ENCODE assay signal across 20 cellular contexts in the genomic region with DNA sequence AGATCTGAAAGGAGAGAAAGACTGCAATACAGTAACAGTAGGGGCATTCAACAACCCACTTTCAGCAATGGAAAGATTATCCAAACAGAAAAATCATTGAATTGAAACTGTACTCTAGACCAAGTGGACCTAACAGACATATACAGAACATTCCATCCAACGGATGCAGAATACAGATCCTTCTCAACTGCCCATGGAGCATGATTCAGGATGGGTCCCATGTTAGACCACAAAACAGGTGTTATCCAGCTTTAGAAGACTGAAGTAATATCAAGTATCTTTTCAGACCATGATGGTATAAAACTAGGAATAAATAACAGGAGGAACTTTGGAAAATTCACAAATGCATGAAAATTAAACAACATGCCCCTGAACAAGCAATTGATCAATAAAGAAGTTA.
DNase-seq lines count a peak whose midpoint lies in the region; ATAC-seq, FAIRE-seq and TF ChIP-seq lines count a peak whose summit lies in the region.
"Had no signal": no experiment of that assay in that cellular context is flagged by ENCODE, and none has a peak within 500 bp of the region (broad histone marks: within the 10 kb centered on the region; RNA-seq: fewer than 3 reads in every experiment).

No MANE protein-coding gene starts in this region.

- no peak for ATAC-seq in CD4-positive, alpha-beta T cell (ENCODE audit: poor library complexity)
- ATAC-seq in GM18873 (IDR thresholded peaks at IDR 0.05; ENCODE audit: low FRiP score, unreplicated experiment), result no peak
- ATAC-seq: HCT116 had no signal

- H3K27me3 ChIP-seq in astrocyte (ENCODE audit: insufficient read depth, low read length), result no peaks in the 10 kb centered on the region
- H3K27me3 ChIP-seq in CD4-positive, alpha-beta T cell (ENCODE audit: control insufficient read depth, insufficient read depth, low read length), result no peaks in the 10 kb centered on the region
- H3K27me3 ChIP-seq: BE2C had no signal

- no peak overlapping the region for H3K27ac Mint-ChIP-seq in astrocyte (ENCODE audit: unreplicated experiment)
- no peak overlapping the region for H3K27ac Mint-ChIP-seq in CD4-positive, alpha-beta T cell
- H3K27ac Mint-ChIP-seq: CD4-positive, CD25-positive, alpha-beta regulatory T cell had no signal

- H3K9me3 Mint-ChIP-seq in astrocyte (ENCODE audit: unreplicated experiment), result no peaks in the 10 kb centered on the region
- no peaks in the 10 kb centered on the region for H3K9me3 Mint-ChIP-seq in CD4-positive, alpha-beta T cell

- no peaks in the 10 kb centered on the region for H3K36me3 ChIP-seq in astrocyte (ENCODE audit: insufficient read depth, low read length)
- H3K36me3 ChIP-seq: BE2C had no signal

- TF ChIP-seq POLR2A in erythroblast (IDR thresholded peaks at IDR 0.05; ENCODE audit: low read length), result no peak

- no peak overlapping the region for H2AFZ ChIP-seq in astrocyte (ENCODE audit: low read depth, low read length)

- H3K4me2 ChIP-seq in astrocyte (ENCODE audit: low read length), result no peak overlapping the region

- POLR2A ChIA-PET in CD4-positive, alpha-beta T cell (lab: Charles Lee), result no interaction called here

- H3K4me1 Mint-ChIP-seq in astrocyte (ENCODE audit: low read depth, unreplicated experiment), result peaks cover 5% of the 10 kb centered on the region
- no peaks in the 10 kb centered on the region for H3K4me1 Mint-ChIP-seq in CD4-positive, alpha-beta T cell (ENCODE audit: low read depth)
- H3K4me1 Mint-ChIP-seq: CD4-positive, CD25-positive, alpha-beta regulatory T cell had no signal

- H3K36me3 Mint-ChIP-seq in astrocyte (ENCODE audit: low read depth, unreplicated experiment), result no peaks in the 10 kb centered on the region
- no peaks in the 10 kb centered on the region for H3K36me3 Mint-ChIP-seq in CD4-positive, alpha-beta T cell (ENCODE audit: low read depth)
- H3K36me3 Mint-ChIP-seq: CD4-positive, CD25-positive, alpha-beta regulatory T cell had no signal

- CTCF ChIA-PET in CD4-positive, alpha-beta T cell (lab: Charles Lee), result no interaction called here

- peak; percentile 29 for FAIRE-seq in GM18507 (lab: Jason Lieb, UNC)
- peak; percentile 45 for FAIRE-seq in astrocyte (lab: Jason Lieb, UNC)
- FAIRE-seq: D721Med had no signal

- H3K9me3 ChIP-seq in astrocyte (ENCODE audit: insufficient read depth, low read depth, low read length), result no peaks in the 10 kb centered on the region
- no peaks in the 10 kb centered on the region for H3K9me3 ChIP-seq in CD4-positive, alpha-beta T cell (ENCODE audit: control insufficient read depth, low read length)
- H3K9me3 ChIP-seq: BE2C, Caco-2 had no signal

- H3K79me2 ChIP-seq in astrocyte (ENCODE audit: insufficient read depth, low read length), result no peaks in the 10 kb centered on the region

- no peaks in the 10 kb centered on the region for H4K20me1 ChIP-seq in astrocyte (ENCODE audit: insufficient read depth, low read length)

- TF ChIP-seq CTCF in astrocyte (IDR thresholded peaks at IDR 0.05; ENCODE audit: insufficient read depth, low read depth, low read length), result no peak
- TF ChIP-seq CTCF in CD4-positive, alpha-beta T cell (IDR thresholded peaks at IDR 0.05), result no peak

- intact Hi-C loops in CD4-positive, alpha-beta T cell (cut with DNase I, micrococcal nuclease), result no loop called here

- H3K4me1 ChIP-seq in astrocyte (ENCODE audit: insufficient read depth, low read length), result peaks cover 4% of the 10 kb centered on the region
- H3K4me1 ChIP-seq: BE2C, Caco-2 had no signal

- no peak overlapping the region for H3K9ac ChIP-seq in astrocyte (ENCODE audit: low read length)

- H3K27me3 Mint-ChIP-seq in astrocyte (ENCODE audit: low read depth, unreplicated experiment), result no peaks in the 10 kb centered on the region
- no peaks in the 10 kb centered on the region for H3K27me3 Mint-ChIP-seq in CD4-positive, alpha-beta T cell
- H3K27me3 Mint-ChIP-seq: CD4-positive, CD25-positive, alpha-beta regulatory T cell had no signal

- no peak overlapping the region for H3K27ac ChIP-seq in astrocyte (ENCODE audit: low read depth, low read length)
- no peak overlapping the region for H3K27ac ChIP-seq in CD4-positive, alpha-beta T cell (ENCODE audit: low read depth, low read length)

- H3K4me3 ChIP-seq in astrocyte (ENCODE audit: insufficient read depth, low read depth, low read length), result no peak overlapping the region

- DNase-seq in GM18507 (ENCODE audit: extremely low spot score, insufficient read length, low read depth) (no peak), LHCN-M2 (ENCODE audit: low read depth) (peak; percentile 74), astrocyte (ENCODE audit: low read depth) (no peak), myocyte (ENCODE audit: low read depth) (peak; percentile 64), erythroblast (lab: John Stamatoyannopoulos, UW) (no peak)
- DNase-seq in activated CD8-positive, alpha-beta memory T cell treated with anti-CD3 and anti-CD28 coated beads, Interleukin-2, amount 50 U/mL, for 4 hours, result no peak
- no peak for DNase-seq in CD4-positive, alpha-beta T cell
- DNase-seq: ACHN; BE2C; C1 segment of cervical spinal cord; Caco-2; CD4-positive, CD25-positive, alpha-beta regulatory T cell; DMS153; DMS79; GDM1; GOT3; H7 had no signal

- H3K4me3 Mint-ChIP-seq in astrocyte (ENCODE audit: unreplicated experiment), result no peak overlapping the region
- H3K4me3 Mint-ChIP-seq in CD4-positive, alpha-beta T cell, result no peak overlapping the region
- H3K4me3 Mint-ChIP-seq: CD4-positive, CD25-positive, alpha-beta regulatory T cell had no signal

Comparison
In these comparisons a context has a peak if more than half of its experiments do, and no peak if none do; other contexts are left out.
1. DNase-seq: peak in LHCN-M2 (single experiment) and myocyte (single experiment); none in GM18507 (single experiment), astrocyte (single experiment), activated CD8-positive, alpha-beta memory T cell treated with anti-CD3 and anti-CD28 coated beads, Interleukin-2, amount 50 U/mL, for 4 hours (single experiment), CD4-positive, alpha-beta T cell (0 of 10) and erythroblast (0 of 2).